Comparison of ENCODE assay signal across 12 cellular contexts in the genomic region with DNA sequence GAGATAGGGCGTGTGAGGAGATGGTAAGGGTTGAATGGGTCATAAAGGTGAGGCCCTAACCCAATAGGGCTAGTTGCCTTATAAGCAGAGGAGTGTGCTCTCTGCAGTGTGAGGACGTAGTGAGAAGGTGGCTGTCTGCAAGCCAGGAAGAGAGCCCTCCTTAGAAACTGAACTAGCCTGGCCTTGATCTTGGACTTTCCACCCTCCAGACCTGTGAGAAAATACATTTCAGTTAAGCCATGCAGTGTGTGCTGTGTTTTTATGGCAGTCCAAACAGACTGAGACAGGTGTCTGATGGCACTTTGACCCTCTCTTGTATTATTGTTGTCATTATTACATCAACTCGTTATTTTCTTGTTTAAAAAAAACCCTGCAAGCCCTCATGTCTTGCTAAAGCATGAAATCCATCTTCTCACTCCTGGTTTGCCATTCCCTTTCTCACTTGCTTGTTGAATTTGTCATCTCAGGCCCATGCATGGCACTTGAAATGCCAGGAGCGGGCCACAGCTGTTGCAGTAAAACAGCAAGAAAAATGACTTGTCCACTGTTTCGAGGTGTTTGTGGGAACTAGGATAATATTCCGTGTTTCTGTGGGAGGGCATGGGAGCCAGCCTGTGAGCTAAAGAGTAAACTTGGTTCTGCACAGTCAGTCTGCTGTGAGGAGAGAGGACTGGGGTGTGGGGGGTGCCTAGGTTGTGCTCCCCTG.
DNase-seq lines count a peak whose midpoint lies in the region; TF ChIP-seq lines count a peak whose summit lies in the region.
"Had no signal": no experiment of that assay in that cellular context is flagged by ENCODE, and none has a peak within 500 bp of the region (broad histone marks: within the 10 kb centered on the region; RNA-seq: fewer than 3 reads in every experiment).

No MANE protein-coding gene starts in this region.

- TF ChIP-seq CTCF in esophagus squamous epithelium (IDR thresholded peaks at IDR 0.05) (no peak), suprapubic skin (IDR thresholded peaks at IDR 0.05) (no peak)

- H3K27ac ChIP-seq in esophagus squamous epithelium (peak overlapping the region in 3 of 4 donors; percentile 60 to 78 (median 73)), suprapubic skin (no peak overlapping the region)

- H3K27me3 ChIP-seq in esophagus squamous epithelium (no peaks in the 10 kb centered on the region), suprapubic skin (no peaks in the 10 kb centered on the region)
- H3K27me3 ChIP-seq: BE2C had no signal

- no peak for TF ChIP-seq POLR2A in esophagus squamous epithelium (IDR thresholded peaks at IDR 0.05)
- no peak for TF ChIP-seq POLR2A in suprapubic skin (IDR thresholded peaks at IDR 0.05)

- WGBS in esophagus squamous epithelium, 2 donors: 58 to 74% methylated on average over 6 of the region's 6 CpGs
- 88% methylated on average over 6 of the region's 6 CpGs for WGBS in suprapubic skin

- H3K4me3 ChIP-seq in esophagus squamous epithelium (no peak overlapping the region), suprapubic skin (no peak overlapping the region)

- H3K4me3 Mint-ChIP-seq in activated naive CD4-positive, alpha-beta T cell treated with anti-CD3 and anti-CD28 coated beads, Interleukin-2, amount 10 ng/mL, durations not matched to agents 7 days and 5 days: no peak overlapping the region
- H3K4me3 Mint-ChIP-seq: mesothelial cell of epicardium had no signal

- no peaks in the 10 kb centered on the region for H3K9me3 Mint-ChIP-seq in activated naive CD4-positive, alpha-beta T cell treated with anti-CD3 and anti-CD28 coated beads, Interleukin-2, amount 10 ng/mL, durations not matched to agents 7 days and 5 days

- peaks cover 22% of the 10 kb centered on the region for H3K4me1 Mint-ChIP-seq in activated naive CD4-positive, alpha-beta T cell treated with anti-CD3 and anti-CD28 coated beads, Interleukin-2, amount 10 ng/mL, durations not matched to agents 7 days and 5 days
- H3K4me1 Mint-ChIP-seq: mesothelial cell of epicardium had no signal

- H3K36me3 ChIP-seq in esophagus squamous epithelium (peaks cover 0 to 12% (median 0%) of the 10 kb centered on the region in 3 donors), suprapubic skin (peaks cover 8% of the 10 kb centered on the region)
- H3K36me3 ChIP-seq: BE2C had no signal

- H3K27me3 Mint-ChIP-seq in activated naive CD4-positive, alpha-beta T cell treated with anti-CD3 and anti-CD28 coated beads, Interleukin-2, amount 10 ng/mL, durations not matched to agents 7 days and 5 days: peaks cover 22% of the 10 kb centered on the region

- CTCF ChIA-PET in activated naive CD4-positive, alpha-beta T cell treated with anti-CD3 and anti-CD28 coated beads, Interleukin-2, amount 10 ng/mL, durations not matched to agents 7 days and 5 days (lab: Charles Lee): interaction anchor here (0.9 to 1.8 kb wide), 15 partner anchors 8 to 937 kb away, joined by 3 to 17 read pairs (median 3); no protein-coding TSS in a partner anchor

- H3K4me1 ChIP-seq in esophagus squamous epithelium: peaks cover 0 to 24% (median 18%) of the 10 kb centered on the region in 3 donors
- peaks cover 11% of the 10 kb centered on the region for H3K4me1 ChIP-seq in suprapubic skin
- H3K4me1 ChIP-seq: BE2C had no signal

- H3K27ac Mint-ChIP-seq in activated naive CD4-positive, alpha-beta T cell treated with anti-CD3 and anti-CD28 coated beads, Interleukin-2, amount 10 ng/mL, durations not matched to agents 7 days and 5 days: peak overlapping the region; percentile 39
- H3K27ac Mint-ChIP-seq: mesothelial cell of epicardium had no signal

- peaks cover 24% of the 10 kb centered on the region for H3K36me3 Mint-ChIP-seq in activated naive CD4-positive, alpha-beta T cell treated with anti-CD3 and anti-CD28 coated beads, Interleukin-2, amount 10 ng/mL, durations not matched to agents 7 days and 5 days

- TF ChIP-seq EP300 in suprapubic skin (IDR thresholded peaks at IDR 0.05): no peak

- peaks cover 0 to 2% (median 0%) of the 10 kb centered on the region in 3 donors for H3K9me3 ChIP-seq in esophagus squamous epithelium
- no peaks in the 10 kb centered on the region for H3K9me3 ChIP-seq in suprapubic skin
- H3K9me3 ChIP-seq: BE2C had no signal

- intact Hi-C loops in esophagus squamous epithelium (cut with DNase I): no loop called here

- DNase-seq in activated naive CD4-positive, alpha-beta T cell treated with anti-CD3 and anti-CD28 coated beads, Interleukin-2, amount 10 ng/mL, durations not matched to agents 7 days and 5 days: no peak
- no peak for DNase-seq in activated naive CD4-positive, alpha-beta T cell (lab: John Stamatoyannopoulos, UW)
- DNase-seq in NCI-H774 (lab: John Stamatoyannopoulos, UW) (peak; percentile 31), esophagus squamous epithelium (lab: John Stamatoyannopoulos, UW) (no peak), suprapubic skin (ENCODE audit: low spot score in 2 of 2) (peak; percentile 39 to 63), LoVo (ENCODE audit: low spot score) (no peak), NCI-H82 (lab: John Stamatoyannopoulos, UW) (no peak), T-helper 9 cell (no peak)
- DNase-seq: cortex of kidney, NCI-H1105 treated with DMSO at 0.1 percent for 48 hours had no signal

Comparison
In these comparisons a context has a peak if more than half of its experiments do, and no peak if none do; other contexts are left out.
1. DNase-seq: peak in NCI-H774 (single experiment) and suprapubic skin (2 of 2); none in activated naive CD4-positive, alpha-beta T cell treated with anti-CD3 and anti-CD28 coated beads, Interleukin-2, amount 10 ng/mL, durations not matched to agents 7 days and 5 days (single experiment), activated naive CD4-positive, alpha-beta T cell (0 of 4), esophagus squamous epithelium (single experiment), LoVo (single experiment), NCI-H82 (single experiment) and T-helper 9 cell (single experiment).